Comparison of ENCODE assay signal across 8 cellular contexts in the genomic region with DNA sequence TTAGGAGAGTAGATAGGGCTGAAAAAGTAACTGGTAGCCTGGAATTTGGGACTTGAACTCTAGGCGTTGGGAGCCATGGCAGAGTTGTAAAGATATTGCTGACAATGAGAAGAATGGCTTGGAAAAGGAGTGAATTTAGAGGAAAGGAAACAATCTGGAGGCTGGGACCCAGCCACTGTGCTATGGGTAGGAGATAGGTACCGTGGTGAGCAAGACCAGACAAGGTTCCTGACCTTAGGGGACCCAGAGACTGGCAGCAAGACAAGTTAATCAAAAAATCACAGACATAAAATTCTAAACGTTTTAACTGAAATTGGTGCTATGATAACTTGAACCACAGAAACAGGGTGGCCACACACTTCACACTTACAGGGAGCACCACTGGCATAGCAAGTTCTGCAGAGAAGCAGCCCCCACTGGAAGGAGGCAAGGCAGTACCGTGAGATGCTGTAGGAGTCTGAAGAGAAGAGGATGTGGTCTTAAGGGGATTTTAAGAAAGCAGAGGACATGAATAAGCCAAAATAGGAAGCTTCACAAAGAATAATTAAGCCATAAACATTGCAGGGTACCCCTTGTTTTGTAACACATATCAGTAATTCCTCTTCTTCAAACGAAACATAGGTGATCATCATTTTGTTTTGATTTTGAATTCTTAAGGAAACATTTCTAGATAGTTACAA. TPM values are rescaled to one million over a fixed set of nuclear protein-coding genes. Genes with fewer than 3 reads are reported as not detected.
DNase-seq lines count a peak whose midpoint lies in the region; ATAC-seq and TF ChIP-seq lines count a peak whose summit lies in the region.
"Not testable (repeated sequence)": the region's sequence is repeated elsewhere in the genome, so short reads cannot be mapped to it uniquely, and the experiment has no call there.

No MANE protein-coding gene starts in this region.

- H3K27ac Mint-ChIP-seq in CD4-positive, alpha-beta T cell = peak overlapping the region; percentile 37
- peak overlapping the region in 1 of 2 donors; percentile 1 for H3K27ac Mint-ChIP-seq in T-cell
- peak overlapping the region; percentile 82 to 86 for H3K27ac Mint-ChIP-seq in activated naive CD4-positive, alpha-beta T cell treated with anti-CD3 and anti-CD28 coated beads, Interleukin-2, amount 50 U/mL, for 72 hours
- H3K27ac Mint-ChIP-seq in naive B cell = not testable (repeated sequence)

- H3K4me1 Mint-ChIP-seq in CD4-positive, alpha-beta T cell (ENCODE audit: low read depth); naive B cell: not testable (repeated sequence)
- peaks cover 7 to 11% (median 8%) of the 10 kb centered on the region in 3 donors for H3K4me1 Mint-ChIP-seq in T-cell

- not testable (repeated sequence) for DNase-seq in CD4-positive, alpha-beta T cell; naive B cell
- DNase-seq in KBM-7 (peak; percentile 8), T-cell (peak in 9 of 34 experiments; percentile 0 to 16 (median 2))
- peak in 1 of 2 donors; percentile 28 for DNase-seq in activated naive CD4-positive, alpha-beta T cell treated with anti-CD3 and anti-CD28 coated beads, Interleukin-2, amount 50 U/mL, for 72 hours (ENCODE audit: low spot score in 2 of 2)

- TF ChIP-seq CTCF in CD4-positive, alpha-beta T cell (IDR thresholded peaks at IDR 0.05) = not testable (repeated sequence)

- not testable (repeated sequence) for H3K27me3 Mint-ChIP-seq in CD4-positive, alpha-beta T cell; T-cell; naive B cell

- not testable (repeated sequence) for H3K4me3 Mint-ChIP-seq in CD4-positive, alpha-beta T cell; T-cell; naive B cell

- H3K9me3 Mint-ChIP-seq in CD4-positive, alpha-beta T cell; T-cell; activated naive CD4-positive, alpha-beta T cell treated with anti-CD3 and anti-CD28 coated beads, Interleukin-2, amount 50 U/mL, for 72 hours; naive B cell: not testable (repeated sequence)

- not testable (repeated sequence) for H3K27me3 ChIP-seq in CD4-positive, alpha-beta T cell (ENCODE audit: control insufficient read depth, insufficient read depth, low read length)

- intact Hi-C loops in CD4-positive, alpha-beta T cell (cut with DNase I, micrococcal nuclease) = not testable (repeated sequence)

- CTCF ChIA-PET in CD4-positive, alpha-beta T cell (lab: Charles Lee) = interaction anchor here (0.6 kb wide), 1 partner anchor 27 kb away, joined by 3 read pairs; no protein-coding TSS in a partner anchor
- CTCF ChIA-PET in T-cell (lab: Charles Lee) = not testable (repeated sequence)

- ATAC-seq in CD4-positive, alpha-beta T cell (ENCODE audit: poor library complexity) = peak; percentile 33
- ATAC-seq in GM18909 (IDR thresholded peaks at IDR 0.05; ENCODE audit: poor library complexity, unreplicated experiment) = peak; percentile 83
- peak; percentile 65 for ATAC-seq in GM21576 (IDR thresholded peaks at IDR 0.05; ENCODE audit: unreplicated experiment)
- ATAC-seq in HG03045 (IDR thresholded peaks at IDR 0.05; ENCODE audit: unreplicated experiment) = peak; percentile 62
- peak; percentile 58 to 79 (median 72) for ATAC-seq in T-cell (replicated peaks in 1 of 4)
- peak; percentile 58 to 59 for ATAC-seq in activated naive CD4-positive, alpha-beta T cell treated with anti-CD3 and anti-CD28 coated beads, Interleukin-2, amount 50 U/mL, for 72 hours
- peak; percentile 51 to 64 for ATAC-seq in naive B cell (ENCODE audit: low read depth in 2 of 2)

- in situ Hi-C loops in KBM-7 (cut with MboI; ENCODE audit: low pct_unique_long_range_greater_than_20kb, low sequenced_read_pairs) = not testable (repeated sequence)

- H3K9me3 ChIP-seq in CD4-positive, alpha-beta T cell (ENCODE audit: control insufficient read depth, low read length) = not testable (repeated sequence)

- not testable (repeated sequence) for H3K36me3 Mint-ChIP-seq in CD4-positive, alpha-beta T cell (ENCODE audit: low read depth); T-cell; activated naive CD4-positive, alpha-beta T cell treated with anti-CD3 and anti-CD28 coated beads, Interleukin-2, amount 50 U/mL, for 72 hours; naive B cell

- POLR2A ChIA-PET in CD4-positive, alpha-beta T cell (lab: Charles Lee); T-cell (lab: Charles Lee): not testable (repeated sequence)

- H3K27ac ChIP-seq in CD4-positive, alpha-beta T cell (ENCODE audit: low read depth, low read length) = not testable (repeated sequence)

RNA-seq across cellular contexts. Expression of gene FAM185A, which starts 35.6 kb away (rescaled TPM):
- 1 to 10 TPM; 4.5 to 4.9 TPM for total RNA-seq in CD4-positive, alpha-beta T cell
- total RNA-seq in T-cell = 10 to 100 TPM in 2 of 5 donors, 1 to 10 TPM in 3; 6.4 to 15.7 (median 8.7) TPM
- total RNA-seq in activated naive CD4-positive, alpha-beta T cell treated with anti-CD3 and anti-CD28 coated beads, Interleukin-2, amount 50 U/mL, for 72 hours = 1 to 10 TPM; 5.7 to 9.2 TPM
- polyA plus RNA-seq in naive B cell (ENCODE audit: low read depth in 6 of 6) = 10 to 100 TPM in 1 of 6 donors, 1 to 10 TPM in 5; 4.7 to 11.2 (median 6.3) TPM

RNA-seq across cellular contexts. Expression of gene POLR2J2, which starts 41.7 kb away (rescaled TPM):
- total RNA-seq in CD4-positive, alpha-beta T cell = 10 to 100 TPM; 76.6 to 81.3 TPM
- total RNA-seq in T-cell = 10 to 100 TPM; 20.8 to 70.3 (median 23.8) TPM
- total RNA-seq in activated naive CD4-positive, alpha-beta T cell treated with anti-CD3 and anti-CD28 coated beads, Interleukin-2, amount 50 U/mL, for 72 hours = 10 to 100 TPM; 18.1 to 20.9 TPM
- polyA plus RNA-seq in naive B cell (ENCODE audit: low read depth in 6 of 6) = 1 to 10 TPM in 5 of 6 donors, under 1 TPM in 1; 0.76 to 6.2 (median 2.7) TPM

Comparison
In these comparisons a context has a peak if more than half of its experiments do, and no peak if none do; other contexts are left out.
1. ATAC-seq: peak in every context shown above with its lines; median percentile 83 in GM18909; 72 in T-cell; 65 in GM21576; 62 in HG03045; 58 in activated naive CD4-positive, alpha-beta T cell treated with anti-CD3 and anti-CD28 coated beads, Interleukin-2, amount 50 U/mL, for 72 hours; 58 in naive B cell; 33 in CD4-positive, alpha-beta T cell.